27 cellular contexts compared by ENCODE assay signal in genomic region chr5:65332591-65332990, GRCh38.
"Had no signal": no experiment of that assay in that cellular context is flagged by ENCODE, and none has a peak within 500 bp of the region (broad histone marks: within the 10 kb centered on the region; RNA-seq: fewer than 3 reads in every experiment).

No MANE protein-coding gene starts in this region.

- DNase-seq: activated CD4-positive, alpha-beta T cell treated with anti-CD3 and anti-CD28 coated beads for 4 hours; activated CD8-positive, alpha-beta memory T cell treated with anti-CD3 and anti-CD28 coated beads, Interleukin-2, amount 50 U/mL, for 4 hours; activated CD8-positive, alpha-beta T cell treated with anti-CD3 and anti-CD28 coated beads for 36 hours; activated gamma-delta T cell treated with Interleukin-2 at 50 U/mL for 16 hours; activated naive CD4-positive, alpha-beta T cell treated with anti-CD3 and anti-CD28 coated beads, Interleukin-2, amount 10 ng/mL, durations not matched to agents 7 days and 5 days; activated naive CD8-positive, alpha-beta T cell treated with anti-CD3 and anti-CD28 coated beads for 36 hours; activated T-cell treated with anti-CD3 and anti-CD28 coated beads, Interleukin-2, amount 50 U/mL, for 72 hours; brain microvascular endothelial cell; KG1; NCI-H1105; NCI-H1436; NCI-H1694 treated with DMSO at 0.1 percent for 48 hours; NCI-H2029 treated with DMSO at 0.1 percent for 48 hours; NCI-H446; NCI-H524; NCI-H748 treated with DMSO at 0.1 percent for 48 hours; Right ventricle myocardium superior; RPMI8226; SJCRH30; T-helper 17 cell; T-helper 9 cell; WERI-Rb-1 had no signal

- H3K27me3 ChIP-seq: brain microvascular endothelial cell, cardiac muscle cell, SJCRH30 had no signal

- H3K9me3 Mint-ChIP-seq: activated CD8-positive, alpha-beta T cell treated with anti-CD3 and anti-CD28 coated beads for 36 hours; activated naive CD4-positive, alpha-beta T cell treated with anti-CD3 and anti-CD28 coated beads, Interleukin-2, amount 10 ng/mL, durations not matched to agents 7 days and 5 days; activated naive CD8-positive, alpha-beta T cell treated with anti-CD3 and anti-CD28 coated beads for 36 hours; activated T-cell treated with anti-CD3 and anti-CD28 coated beads, Interleukin-2, amount 50 U/mL, for 72 hours; activated T-helper 2 cell treated with anti-CD3 and anti-CD28 coated beads, Interferon-gamma antibody, Interleukin-2, Interleukin-4, amounts not matched to agents 10 μg/mL and 5 μg/mL and 100 μg/mL, durations not matched to agents 14 hours and 24 hours and 36 hours had no signal

- H3K4me3 Mint-ChIP-seq: activated CD8-positive, alpha-beta T cell treated with anti-CD3 and anti-CD28 coated beads for 36 hours; activated naive CD4-positive, alpha-beta T cell treated with anti-CD3 and anti-CD28 coated beads, Interleukin-2, amount 10 ng/mL, durations not matched to agents 7 days and 5 days; activated naive CD8-positive, alpha-beta T cell treated with anti-CD3 and anti-CD28 coated beads for 36 hours; activated T-cell treated with anti-CD3 and anti-CD28 coated beads, Interleukin-2, amount 50 U/mL, for 72 hours; T-helper 17 cell had no signal

- H3K36me3 Mint-ChIP-seq: activated naive CD4-positive, alpha-beta T cell treated with anti-CD3 and anti-CD28 coated beads, Interleukin-2, amount 10 ng/mL, durations not matched to agents 7 days and 5 days had no signal

- H3K27ac Mint-ChIP-seq: activated CD8-positive, alpha-beta T cell treated with anti-CD3 and anti-CD28 coated beads for 36 hours; activated naive CD4-positive, alpha-beta T cell treated with anti-CD3 and anti-CD28 coated beads, Interleukin-2, amount 10 ng/mL, durations not matched to agents 7 days and 5 days; activated naive CD8-positive, alpha-beta T cell treated with anti-CD3 and anti-CD28 coated beads for 36 hours; activated T-cell treated with anti-CD3 and anti-CD28 coated beads, Interleukin-2, amount 50 U/mL, for 72 hours; activated T-helper 2 cell treated with anti-CD3 and anti-CD28 coated beads, Interferon-gamma antibody, Interleukin-2, Interleukin-4, amounts not matched to agents 10 μg/mL and 5 μg/mL and 100 μg/mL, durations not matched to agents 14 hours and 24 hours and 36 hours; T-helper 17 cell had no signal

- ATAC-seq: activated CD4-positive, CD25-positive, alpha-beta regulatory T cell treated with anti-CD3 and anti-CD28 coated beads, Interleukin-2, amount 50 U/mL, for 24 hours; activated CD8-positive, alpha-beta T cell treated with anti-CD3 and anti-CD28 coated beads for 36 hours; activated T-cell treated with anti-CD3 and anti-CD28 coated beads, Interleukin-2, amount 50 U/mL, for 72 hours; Panc1; SK-N-SH treated with all-trans-retinoic acid at 6 μM for 48 hours; T-helper 17 cell had no signal

- H3K27me3 Mint-ChIP-seq: activated CD8-positive, alpha-beta T cell treated with anti-CD3 and anti-CD28 coated beads for 36 hours; activated naive CD4-positive, alpha-beta T cell treated with anti-CD3 and anti-CD28 coated beads, Interleukin-2, amount 10 ng/mL, durations not matched to agents 7 days and 5 days; activated naive CD8-positive, alpha-beta T cell treated with anti-CD3 and anti-CD28 coated beads for 36 hours had no signal

- H3K9me3 ChIP-seq: SJCRH30 had no signal

- H3K4me3 ChIP-seq: cardiac muscle cell, SJCRH30 had no signal

- H3K4me1 Mint-ChIP-seq: activated naive CD4-positive, alpha-beta T cell treated with anti-CD3 and anti-CD28 coated beads, Interleukin-2, amount 10 ng/mL, durations not matched to agents 7 days and 5 days; activated naive CD8-positive, alpha-beta T cell treated with anti-CD3 and anti-CD28 coated beads for 36 hours; T-helper 17 cell had no signal

- H3K36me3 ChIP-seq: brain microvascular endothelial cell, cardiac muscle cell, SJCRH30, WERI-Rb-1 had no signal
